In genomic region chr6:99458319-99458718, GRCh38 we compare ENCODE assay signal across 9 cellular contexts. TPM values are rescaled to one million over a fixed set of nuclear protein-coding genes. Genes with fewer than 3 reads are reported as not detected.
DNase-seq lines count a peak whose midpoint lies in the region; ATAC-seq and TF ChIP-seq lines count a peak whose summit lies in the region.
"Had no signal": no experiment of that assay in that cellular context is flagged by ENCODE, and none has a peak within 500 bp of the region (broad histone marks: within the 10 kb centered on the region; RNA-seq: fewer than 3 reads in every experiment).

No MANE protein-coding gene starts in this region.

- ATAC-seq in HG03521 (IDR thresholded peaks at IDR 0.05; ENCODE audit: unreplicated experiment): no peak
- ATAC-seq in stimulated activated naive B cell treated with anti-CD40 and anti-IgM and Interleukin-4, amounts not matched to agents 10 μg/mL and 1 μg/mL and 100 μg/mL, for 72 hours (replicated peaks): no peak

- H3K4me3 ChIP-seq in retinal pigment epithelial cell (ENCODE audit: low read length): no peak overlapping the region
- H3K4me3 ChIP-seq: lung had no signal

- peak; percentile 43 for TF ChIP-seq CTCF in retinal pigment epithelial cell (conservative IDR thresholded peaks at IDR 0.05; ENCODE audit: low read depth, low read length)

- peaks cover 0 to 7% of the 10 kb centered on the region in 2 donors for H3K4me1 Mint-ChIP-seq in stimulated activated naive B cell treated with anti-CD40 and anti-IgM and Interleukin-4, amounts not matched to agents 10 μg/mL and 1 μg/mL and 100 μg/mL, for 72 hours

- H3K4me3 Mint-ChIP-seq in stimulated activated naive B cell treated with anti-CD40 and anti-IgM and Interleukin-4, amounts not matched to agents 10 μg/mL and 1 μg/mL and 100 μg/mL, for 72 hours: no peak overlapping the region

- H3K27ac Mint-ChIP-seq in stimulated activated naive B cell treated with anti-CD40 and anti-IgM and Interleukin-4, amounts not matched to agents 10 μg/mL and 1 μg/mL and 100 μg/mL, for 72 hours: no peak overlapping the region

- H3K27me3 Mint-ChIP-seq in stimulated activated naive B cell treated with anti-CD40 and anti-IgM and Interleukin-4, amounts not matched to agents 10 μg/mL and 1 μg/mL and 100 μg/mL, for 72 hours: no peaks in the 10 kb centered on the region

- peaks cover 0 to 7% of the 10 kb centered on the region in 2 donors for H3K9me3 Mint-ChIP-seq in stimulated activated naive B cell treated with anti-CD40 and anti-IgM and Interleukin-4, amounts not matched to agents 10 μg/mL and 1 μg/mL and 100 μg/mL, for 72 hours

- DNase-seq in SIG-M5 treated with dmso at 0.1 percent for 504 hours (lab: John Stamatoyannopoulos, UW; ENCODE audit: unreplicated experiment) (peak; percentile 37), SIG-M5 (lab: John Stamatoyannopoulos, UW) (no peak), MV-4-11 (lab: John Stamatoyannopoulos, UW) (peak; percentile 13), dermis blood vessel endothelial cell (peak; percentile 63), retinal pigment epithelial cell (ENCODE audit: low read depth) (no peak), COLO668 (lab: John Stamatoyannopoulos, UW; ENCODE audit: unreplicated experiment) (no peak)
- no peak for DNase-seq in stimulated activated naive B cell treated with anti-CD40 and anti-IgM and Interleukin-4, amounts not matched to agents 10 μg/mL and 1 μg/mL and 100 μg/mL, for 72 hours

- H3K36me3 Mint-ChIP-seq in stimulated activated naive B cell treated with anti-CD40 and anti-IgM and Interleukin-4, amounts not matched to agents 10 μg/mL and 1 μg/mL and 100 μg/mL, for 72 hours: peaks cover 22 to 51% of the 10 kb centered on the region in 2 donors

RNA-seq across cellular contexts. Expression of gene PNISR, which starts 33.2 kb away (rescaled TPM):
- 47.0 and 73.7 TPM in 2 replicates for total RNA-seq in dermis blood vessel endothelial cell

RNA-seq across cellular contexts. Expression of gene USP45, which starts 56.9 kb away (rescaled TPM):
- 19.4 and 31.3 TPM in 2 replicates for total RNA-seq in dermis blood vessel endothelial cell

Comparison
In these comparisons a context has a peak if more than half of its experiments do, and no peak if none do; other contexts are left out.
1. DNase-seq: peak in SIG-M5 treated with dmso at 0.1 percent for 504 hours (single experiment), MV-4-11 (single experiment) and dermis blood vessel endothelial cell (single experiment); none in SIG-M5 (single experiment), retinal pigment epithelial cell (single experiment), COLO668 (single experiment) and stimulated activated naive B cell treated with anti-CD40 and anti-IgM and Interleukin-4, amounts not matched to agents 10 μg/mL and 1 μg/mL and 100 μg/mL, for 72 hours (single experiment).